Comparison of ENCODE assay signal across 9 cellular contexts in the genomic region with DNA sequence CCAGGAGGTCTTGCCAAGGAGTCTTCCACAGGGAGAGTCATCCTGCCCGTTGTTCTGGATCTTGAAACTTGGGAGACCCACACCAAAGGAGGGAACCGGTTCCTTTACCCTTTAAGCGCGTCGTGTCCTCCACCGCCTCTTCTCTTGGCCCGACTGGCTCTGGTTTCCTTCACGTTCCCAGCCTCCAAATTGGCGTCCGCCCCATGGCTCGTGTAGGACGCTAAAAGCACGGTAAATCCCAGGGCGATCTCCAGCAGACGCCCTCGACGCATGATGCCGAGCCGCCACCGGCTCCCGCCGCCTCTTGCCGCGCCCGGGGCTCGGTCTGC. TPM values are rescaled to one million over a fixed set of nuclear protein-coding genes. Genes with fewer than 3 reads are reported as not detected.
DNase-seq lines count a peak whose midpoint lies in the region; ATAC-seq and TF ChIP-seq lines count a peak whose summit lies in the region.
"Had no signal": no experiment of that assay in that cellular context is flagged by ENCODE, and none has a peak within 500 bp of the region (broad histone marks: within the 10 kb centered on the region; RNA-seq: fewer than 3 reads in every experiment).

No MANE protein-coding gene starts in this region.

- intact Hi-C loops in thyroid gland (cut with DNase I), result loop anchor here (10.0 kb wide), 3 partner anchors 140 to 290 kb away; a partner anchor contains a TSS

- H3K4me1 ChIP-seq in thyroid gland, result peaks cover 32 to 36% of the 10 kb centered on the region in 2 donors

- H3K27ac ChIP-seq in layer of hippocampus (ENCODE audit: low read depth, low read length), result peak overlapping the region; percentile 84
- H3K27ac ChIP-seq in thyroid gland, result peak overlapping the region; percentile 14 to 86 (median 85)

- WGBS in thyroid gland, 2 donors, result 1% methylated on average over 16 to 21 of the region's 26 CpGs

- peak overlapping the region; percentile 78 for H3K4me3 ChIP-seq in astrocyte of the cerebellum (ENCODE audit: low read depth, low read length)
- peak overlapping the region; percentile 72 to 76 (median 76) for H3K4me3 ChIP-seq in thyroid gland (replicated peaks in 1 of 3)
- H3K4me3 ChIP-seq: mucosa of descending colon had no signal

- peak; percentile 3 for ATAC-seq in HG02943 (IDR thresholded peaks at IDR 0.05; ENCODE audit: low read depth, unreplicated experiment)

- in situ Hi-C loops in astrocyte of the cerebellum (cut with HindIII; ENCODE audit: low sequenced_read_pairs), result no loop called here

- H3K36me3 ChIP-seq in thyroid gland, result no peaks in the 10 kb centered on the region

- TF ChIP-seq CTCF in astrocyte of the cerebellum (IDR thresholded peaks at IDR 0.05; ENCODE audit: low read depth, low read length, missing control alignments) (no peak), thyroid gland (IDR thresholded peaks at IDR 0.05) (no peak)

- DNase-seq in GM03348 (ENCODE audit: low spot score), result peak; percentile 25
- DNase-seq in astrocyte of the cerebellum (ENCODE audit: low read depth), result no peak
- DNase-seq in thyroid gland, result peak; percentile 47 to 55
- no peak for DNase-seq in NCI-H187 (lab: John Stamatoyannopoulos, UW)
- no peak for DNase-seq in SHP77 treated with DMSO at 0.1 percent for 48 hours (lab: John Stamatoyannopoulos, UW)
- DNase-seq in HT-29 (ENCODE audit: low spot score), result no peak

- no peak for TF ChIP-seq POLR2A in thyroid gland (IDR thresholded peaks at IDR 0.05)

- H3K27me3 ChIP-seq in layer of hippocampus (ENCODE audit: control insufficient read depth, insufficient read depth, low read length), result no peaks in the 10 kb centered on the region
- no peaks in the 10 kb centered on the region for H3K27me3 ChIP-seq in thyroid gland

- H3K9me3 ChIP-seq in thyroid gland, result no peaks in the 10 kb centered on the region
- H3K9me3 ChIP-seq: mucosa of descending colon had no signal

RNA-seq across cellular contexts. Expression of a gene that starts 1.0 kb away (rescaled TPM):
- 100 to 1,000 TPM; 113 to 147 (median 120) TPM for total RNA-seq in thyroid gland
- 0.39 and 0.61 TPM in 2 replicates for total RNA-seq in HT-29 (2014; rRNA removed; shearing (Covaris generic))

Comparison
In these comparisons a context has a peak if more than half of its experiments do, and no peak if none do; other contexts are left out.
1. DNase-seq: peak in GM03348 (single experiment) and thyroid gland (2 of 2); none in astrocyte of the cerebellum (single experiment), NCI-H187 (0 of 2), SHP77 treated with DMSO at 0.1 percent for 48 hours (single experiment) and HT-29 (single experiment).
2. RNA of a gene that starts 1.0 kb away (total RNA-seq): 113 to 147 TPM in thyroid gland; 0.39 to 0.61 TPM in HT-29; every median in the first group is over 10 times any median in the second.